ENCODE assay signal across 21 cellular contexts in genomic region chr6:106783631-106784566, GRCh38.
DNase-seq lines count a peak whose midpoint lies in the region; ATAC-seq, FAIRE-seq and TF ChIP-seq lines count a peak whose summit lies in the region.
"Had no signal": no experiment of that assay in that cellular context is flagged by ENCODE, and none has a peak within 500 bp of the region (broad histone marks: within the 10 kb centered on the region; RNA-seq: fewer than 3 reads in every experiment).

No MANE protein-coding gene starts in this region.

- peak overlapping the region; percentile 66 for H3K27ac ChIP-seq in foreskin keratinocyte
- H3K27ac ChIP-seq: BLaER1 treated with 17β-estradiol and CSF1 and Interleukin-3, amounts not matched to agents 10 nM and 100 nM; esophagus muscularis mucosa; left ventricle myocardium inferior had no signal

- no peak for TF ChIP-seq POLR2A in H54 (IDR thresholded peaks at IDR 0.05; ENCODE audit: low read depth, low read length)

- peaks cover 12% of the 10 kb centered on the region for H3K4me1 ChIP-seq in foreskin keratinocyte
- H3K4me1 ChIP-seq: esophagus muscularis mucosa, prostate gland had no signal

- in situ Hi-C loops in G401 (cut with HindIII; ENCODE audit: low sequenced_read_pairs) = no loop called here

- DNase-seq in H54 (ENCODE audit: insufficient read length, low spot score) = peak; percentile 16
- peak; percentile 36 for DNase-seq in RPMI7951 (ENCODE audit: low read depth)
- peak; percentile 77 to 88 for DNase-seq in foreskin keratinocyte
- DNase-seq in renal cortical epithelial cell (ENCODE audit: low read depth) = peak; percentile 82
- DNase-seq in G401 (ENCODE audit: low spot score) = no peak
- no peak for DNase-seq in NCI-H1417 treated with DMSO at 0.1 percent for 48 hours (lab: John Stamatoyannopoulos, UW)
- DNase-seq: activated CD4-positive, CD25-positive, alpha-beta regulatory T cell; activated CD8-positive, alpha-beta memory T cell treated with anti-CD3 and anti-CD28 coated beads, Interleukin-2, amount 10 ng/mL, durations not matched to agents 7 days and 5 days; activated gamma-delta T cell treated with Interleukin-2 at 50 U/mL for 16 hours; aorta; cortex of kidney; DND-41; hypothalamus; left ventricle myocardium inferior; naive thymus-derived CD4-positive, alpha-beta T cell; NCI-H2029 treated with DMSO at 0.1 percent for 48 hours; NCI-H526 treated with DMSO at 0.1 percent for 48 hours had no signal

- H3K27me3 ChIP-seq in foreskin keratinocyte = no peaks in the 10 kb centered on the region
- H3K27me3 ChIP-seq: BLaER1 treated with 17β-estradiol and CSF1 and Interleukin-3, amounts not matched to agents 10 nM and 100 nM had no signal

- no peak for FAIRE-seq in H54 (lab: Jason Lieb, UNC)

- TF ChIP-seq CTCF in foreskin keratinocyte (conservative IDR thresholded peaks at IDR 0.05) = no peak

- ATAC-seq in foreskin keratinocyte = peak; percentile 85
- ATAC-seq in HG02981 (IDR thresholded peaks at IDR 0.05; ENCODE audit: unreplicated experiment) = no peak
- ATAC-seq: activated CD8-positive, alpha-beta memory T cell treated with anti-CD3 and anti-CD28 coated beads, Interleukin-2, amount 10 ng/mL, durations not matched to agents 7 days and 5 days; naive thymus-derived CD4-positive, alpha-beta T cell had no signal

Comparison
In these comparisons a context has a peak if more than half of its experiments do, and no peak if none do; other contexts are left out.
1. DNase-seq: peak in H54 (single experiment), RPMI7951 (single experiment), foreskin keratinocyte (2 of 2) and renal cortical epithelial cell (single experiment); none in G401 (single experiment) and NCI-H1417 treated with DMSO at 0.1 percent for 48 hours (single experiment).